ENCODE assay signal across 7 cellular contexts in the genomic region with DNA sequence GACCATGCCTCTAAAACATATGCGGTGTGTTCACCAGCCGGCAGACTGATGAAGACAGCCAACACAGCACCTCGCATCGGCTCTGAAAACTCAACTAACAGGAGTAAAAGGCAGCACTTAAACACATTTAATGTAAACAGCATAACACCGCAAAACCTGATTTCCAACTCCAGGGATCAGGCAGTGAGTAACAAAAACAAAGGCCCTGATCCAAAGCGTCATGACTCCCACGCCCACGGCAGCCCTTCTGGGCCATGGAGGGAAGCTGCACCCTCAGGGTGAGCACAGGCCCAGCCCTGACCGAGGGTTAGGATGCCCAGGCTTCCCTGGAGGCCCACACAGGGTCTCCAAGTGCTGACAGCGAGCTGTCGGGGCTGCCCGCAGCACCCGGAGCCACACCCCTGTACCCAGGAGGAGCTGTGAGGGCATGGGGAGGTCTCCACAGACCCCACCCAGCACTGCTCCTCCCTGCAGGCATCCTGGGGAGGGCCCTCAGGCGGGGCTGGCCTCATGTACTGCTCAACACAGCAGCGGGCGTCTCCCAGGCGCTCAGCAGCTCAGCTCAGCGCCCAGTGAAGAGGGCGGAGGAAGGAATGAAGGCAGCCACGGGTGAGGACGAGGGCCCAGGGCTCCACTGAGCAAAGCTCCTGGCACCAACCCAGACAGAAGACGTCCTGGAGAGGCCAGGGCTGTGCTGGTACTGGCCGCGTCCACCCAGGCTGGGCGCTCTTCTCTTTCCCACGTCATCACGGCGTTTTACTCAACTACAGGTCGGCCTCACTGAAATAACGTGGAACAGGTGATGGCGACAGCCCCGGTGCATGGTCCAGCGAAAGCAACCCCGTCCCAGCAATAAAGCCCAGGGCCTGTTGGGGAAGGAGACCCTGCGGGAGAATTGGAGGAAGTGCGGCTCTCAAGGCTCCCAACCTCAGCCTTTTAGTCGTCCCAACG. TPM values are rescaled to one million over a fixed set of nuclear protein-coding genes. Genes with fewer than 3 reads are reported as not detected.
DNase-seq lines count a peak whose midpoint lies in the region; ATAC-seq and FAIRE-seq lines count a peak whose summit lies in the region.

No MANE protein-coding gene starts in this region.

- no peak overlapping the region for H3K4me3 ChIP-seq in right cardiac atrium (ENCODE audit: low read length)

- H3K9me3 ChIP-seq in right cardiac atrium (ENCODE audit: control insufficient read depth, low read length) = no peaks in the 10 kb centered on the region

- DNase-seq in HPDE6-E6E7 (ENCODE audit: extremely low spot score) = peak; percentile 85
- no peak for DNase-seq in activated naive CD8-positive, alpha-beta T cell treated with anti-CD3 and anti-CD28 coated beads, Interleukin-2, amount 50 U/mL, for 24 hours
- peak; percentile 71 to 90 (median 75) for DNase-seq in right cardiac atrium
- no peak for DNase-seq in frontal cortex (ENCODE audit: low spot score in 2 of 2)
- no peak for DNase-seq in NCI-H2081 (lab: John Stamatoyannopoulos, UW)
- DNase-seq in HuH-7.5 (ENCODE audit: low spot score) = no peak

- 78% methylated on average over 38 of the region's 38 CpGs for WGBS in right cardiac atrium

- H3K27ac ChIP-seq in right cardiac atrium (ENCODE audit: low read length) = no peak overlapping the region

- intact Hi-C loops in right cardiac atrium (cut with DNase I) = no loop called here

- no peaks in the 10 kb centered on the region for H3K27me3 ChIP-seq in right cardiac atrium (ENCODE audit: control insufficient read depth, insufficient read depth)

- no peak for FAIRE-seq in frontal cortex (lab: Jason Lieb, UNC)

- peaks cover 16% of the 10 kb centered on the region for H3K36me3 Mint-ChIP-seq in activated naive CD8-positive, alpha-beta T cell treated with anti-CD3 and anti-CD28 coated beads, Interleukin-2, amount 50 U/mL, for 24 hours (ENCODE audit: low read depth)
- H3K36me3 Mint-ChIP-seq in stimulated activated naive CD8-positive, alpha-beta T cell treated with anti-CD3 and anti-CD28 coated beads, Interleukin-15, Interleukin-2, amounts not matched to agents 100 ng/mL and 50 ng/mL, for 24 hours (ENCODE audit: low read depth) = peaks cover 27% of the 10 kb centered on the region

- peaks cover 39% of the 10 kb centered on the region for H3K4me1 Mint-ChIP-seq in activated naive CD8-positive, alpha-beta T cell treated with anti-CD3 and anti-CD28 coated beads, Interleukin-2, amount 50 U/mL, for 24 hours
- peaks cover 44% of the 10 kb centered on the region for H3K4me1 Mint-ChIP-seq in stimulated activated naive CD8-positive, alpha-beta T cell treated with anti-CD3 and anti-CD28 coated beads, Interleukin-15, Interleukin-2, amounts not matched to agents 100 ng/mL and 50 ng/mL, for 24 hours (ENCODE audit: low read depth)

- H3K4me3 Mint-ChIP-seq in activated naive CD8-positive, alpha-beta T cell treated with anti-CD3 and anti-CD28 coated beads, Interleukin-2, amount 50 U/mL, for 24 hours = no peak overlapping the region
- H3K4me3 Mint-ChIP-seq in stimulated activated naive CD8-positive, alpha-beta T cell treated with anti-CD3 and anti-CD28 coated beads, Interleukin-15, Interleukin-2, amounts not matched to agents 100 ng/mL and 50 ng/mL, for 24 hours = no peak overlapping the region

- peak; percentile 66 for ATAC-seq in activated naive CD8-positive, alpha-beta T cell treated with anti-CD3 and anti-CD28 coated beads, Interleukin-2, amount 50 U/mL, for 24 hours
- ATAC-seq in right cardiac atrium = peak; percentile 86 to 91

- H3K9me3 Mint-ChIP-seq in activated naive CD8-positive, alpha-beta T cell treated with anti-CD3 and anti-CD28 coated beads, Interleukin-2, amount 50 U/mL, for 24 hours = no peaks in the 10 kb centered on the region
- no peaks in the 10 kb centered on the region for H3K9me3 Mint-ChIP-seq in stimulated activated naive CD8-positive, alpha-beta T cell treated with anti-CD3 and anti-CD28 coated beads, Interleukin-15, Interleukin-2, amounts not matched to agents 100 ng/mL and 50 ng/mL, for 24 hours

- H3K4me1 ChIP-seq in right cardiac atrium (ENCODE audit: control insufficient read depth, insufficient read depth, low read length) = no peaks in the 10 kb centered on the region

- no peaks in the 10 kb centered on the region for H3K27me3 Mint-ChIP-seq in activated naive CD8-positive, alpha-beta T cell treated with anti-CD3 and anti-CD28 coated beads, Interleukin-2, amount 50 U/mL, for 24 hours
- no peaks in the 10 kb centered on the region for H3K27me3 Mint-ChIP-seq in stimulated activated naive CD8-positive, alpha-beta T cell treated with anti-CD3 and anti-CD28 coated beads, Interleukin-15, Interleukin-2, amounts not matched to agents 100 ng/mL and 50 ng/mL, for 24 hours

- peak overlapping the region; percentile 41 for H3K27ac Mint-ChIP-seq in activated naive CD8-positive, alpha-beta T cell treated with anti-CD3 and anti-CD28 coated beads, Interleukin-2, amount 50 U/mL, for 24 hours
- peak overlapping the region; percentile 91 for H3K27ac Mint-ChIP-seq in stimulated activated naive CD8-positive, alpha-beta T cell treated with anti-CD3 and anti-CD28 coated beads, Interleukin-15, Interleukin-2, amounts not matched to agents 100 ng/mL and 50 ng/mL, for 24 hours

RNA-seq across cellular contexts. Expression of gene RASA3, which starts 53.6 kb away (rescaled TPM):
- 10 to 100 TPM in 3 of 4 donors, 1 to 10 TPM in 1; 9.4 to 15.5 (median 11.8) TPM for total RNA-seq in right cardiac atrium
- polyA plus RNA-seq in right cardiac atrium = 7.4 TPM
- 12.6 TPM for total RNA-seq in frontal cortex

Comparison
In these comparisons a context has a peak if more than half of its experiments do, and no peak if none do; other contexts are left out.
1. DNase-seq: peak in HPDE6-E6E7 (single experiment) and right cardiac atrium (3 of 3); none in activated naive CD8-positive, alpha-beta T cell treated with anti-CD3 and anti-CD28 coated beads, Interleukin-2, amount 50 U/mL, for 24 hours (single experiment), frontal cortex (0 of 2), NCI-H2081 (0 of 2) and HuH-7.5 (single experiment).